ENCODE assay signal across 27 cellular contexts in the genomic region with DNA sequence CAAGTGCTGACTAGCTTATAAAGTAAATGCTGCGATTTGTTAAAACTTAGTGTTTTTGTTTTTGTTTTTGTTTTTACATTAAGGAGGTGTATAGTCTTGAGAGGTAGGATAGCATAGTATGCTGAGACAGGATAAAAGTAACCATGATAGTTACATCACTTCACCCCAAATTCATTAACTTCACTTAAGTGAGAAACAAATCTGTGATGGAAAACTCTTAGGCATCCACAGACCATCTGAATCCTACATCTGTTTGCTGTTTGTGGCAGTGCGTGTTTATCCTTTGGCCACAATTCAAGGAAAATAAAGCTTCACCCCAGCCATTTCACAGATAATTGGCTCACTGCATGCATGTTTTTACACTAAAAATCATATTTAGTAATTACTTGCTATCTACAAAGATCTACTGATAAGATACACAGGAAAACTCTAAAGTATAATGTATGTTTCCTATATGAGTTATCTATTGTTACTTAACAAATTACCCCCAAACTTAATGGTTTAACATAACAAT.
"Had no signal": no experiment of that assay in that cellular context is flagged by ENCODE, and none has a peak within 500 bp of the region (broad histone marks: within the 10 kb centered on the region; RNA-seq: fewer than 3 reads in every experiment).

No MANE protein-coding gene starts in this region.

- H3K27me3 ChIP-seq: stomach, suprapubic skin, testis, thyroid gland, tibial artery, tibial nerve, transverse colon, upper lobe of left lung, upper lobe of right lung, uterus, vagina had no signal

- H3K9me3 ChIP-seq: stomach, suprapubic skin, testis, thoracic aorta, thyroid gland, tibial artery, tibial nerve, transverse colon, upper lobe of left lung, upper lobe of right lung, uterus, vagina had no signal

- FAIRE-seq: urothelium cell line had no signal

- DNase-seq: stimulated activated CD4-positive, alpha-beta T cell treated with anti-CD3 and anti-CD28 coated beads, Interleukin-2, amount 100 ng/mL, for 48 hours; stimulated activated CD4-positive, alpha-beta T cell treated with anti-CD3 and anti-CD28 coated beads, Interleukin-4, amount 100 ng/mL, for 1 hour; stimulated activated CD4-positive, alpha-beta T cell treated with anti-CD3 and anti-CD28 coated beads, Interleukin-4, amount 100 ng/mL, for 24 hours; stimulated activated CD4-positive, alpha-beta T cell treated with anti-CD3 and anti-CD28 coated beads, Interleukin-4, amount 100 ng/mL, for 4 hours; stimulated activated CD8-positive, alpha-beta memory T cell treated with anti-CD3 and anti-CD28 coated beads, Interleukin-4, amount 100 ng/mL, for 48 hours; stimulated activated naive B cell treated with anti-CD40 and anti-IgM and Interleukin-4, amounts not matched to agents 10 μg/mL and 1 μg/mL and 100 μg/mL, for 72 hours; stimulated activated naive CD4-positive, alpha-beta T cell; stimulated activated naive CD4-positive, alpha-beta T cell treated with Interleukin-2 at 50 U/mL for 16 hours; stimulated activated naive CD8-positive, alpha-beta T cell treated with anti-CD3 and anti-CD28 coated beads, Interleukin-15, amount 100 ng/mL, for 72 hours; stimulated activated naive CD8-positive, alpha-beta T cell treated with anti-CD3 and anti-CD28 coated beads, Interleukin-15, Interleukin-2, amounts not matched to agents 100 U/mL and 50 U/mL, for 24 hours; stomach; substantia nigra; testis; thyroid gland; tibial artery; transverse colon; trophoblast cell; upper lobe of left lung; upper lobe of right lung; uterus had no signal

- H3K36me3 ChIP-seq: stomach, suprapubic skin, thoracic aorta, thyroid gland, tibial artery, tibial nerve, transverse colon, upper lobe of left lung, upper lobe of right lung, uterus, vagina had no signal

- H3K27ac ChIP-seq: stomach, suprapubic skin, testis, thoracic aorta, thyroid gland, tibial artery, tibial nerve, transverse colon, upper lobe of left lung, upper lobe of right lung, uterus, vagina had no signal

- H3K4me1 ChIP-seq: stomach, suprapubic skin, testis, thyroid gland, tibial artery, tibial nerve, transverse colon, upper lobe of left lung, upper lobe of right lung, uterus, vagina had no signal

- H3K4me3 ChIP-seq: stomach, suprapubic skin, testis, thoracic aorta, thyroid gland, tibial artery, tibial nerve, transverse colon, upper lobe of left lung, upper lobe of right lung, uterus, vagina had no signal

- ATAC-seq: stimulated activated effector memory CD8-positive, alpha-beta T cell treated with anti-CD3 and anti-CD28 coated beads, Interleukin-12 subunit alpha, Interleukin-12 subunit beta, amount 100 ng/mL, for 72 hours; stimulated activated memory B cell treated with anti-CD40 and anti-IgM and Interleukin-4, amounts not matched to agents 10 μg/mL and 1 μg/mL and 100 μg/mL, for 72 hours; stimulated activated naive B cell treated with anti-CD40 and anti-IgM and Interleukin-4, amounts not matched to agents 10 μg/mL and 1 μg/mL and 100 μg/mL, for 72 hours; stimulated activated naive CD8-positive, alpha-beta T cell treated with anti-CD3 and anti-CD28 coated beads, Interleukin-15, amount 100 ng/mL, for 72 hours; stimulated activated naive CD8-positive, alpha-beta T cell treated with anti-CD3 and anti-CD28 coated beads, Interleukin-15, Interleukin-2, amounts not matched to agents 100 U/mL and 50 U/mL, for 24 hours; upper lobe of right lung had no signal
